8 cellular contexts compared by ENCODE assay signal in genomic region chr14:67695394-67695949, GRCh38. TPM values are rescaled to one million over a fixed set of nuclear protein-coding genes. Genes with fewer than 3 reads are reported as not detected.
A peak's percentile ranks its signal among the peaks of the same experiment; 100 is the strongest.
DNase-seq lines count a peak whose midpoint lies in the region; ATAC-seq and TF ChIP-seq lines count a peak whose summit lies in the region.

TSS of gene RDH11 (minus strand) at chr14:67695764. CDS start at chr14:67695703, 61 bp downstream.

- H3K27me3 ChIP-seq in mucosa of stomach (ENCODE audit: control insufficient read depth, insufficient read depth, low read length) = no peaks in the 10 kb centered on the region

- no peaks in the 10 kb centered on the region for H3K27me3 Mint-ChIP-seq in activated T-cell treated with anti-CD3 and anti-CD28 coated beads, Interleukin-2, amount 50 U/mL, for 24 hours

- no peaks in the 10 kb centered on the region for H3K9me3 Mint-ChIP-seq in activated T-cell treated with anti-CD3 and anti-CD28 coated beads, Interleukin-2, amount 50 U/mL, for 24 hours

- peak within 1 kb of the TSS; percentile 99 for H3K27ac Mint-ChIP-seq in activated T-cell treated with anti-CD3 and anti-CD28 coated beads, Interleukin-2, amount 50 U/mL, for 24 hours

- no peaks in the 10 kb centered on the region for H3K9me3 ChIP-seq in mucosa of stomach (ENCODE audit: control insufficient read depth, low read length)

- H3K9ac ChIP-seq in mucosa of stomach (ENCODE audit: low read length) = peak within 1 kb of the TSS; percentile 90

- H3K4me1 Mint-ChIP-seq in activated T-cell treated with anti-CD3 and anti-CD28 coated beads, Interleukin-2, amount 50 U/mL, for 24 hours (ENCODE audit: low read depth) = peaks cover 29% of the 10 kb centered on the region

- no peak for TF ChIP-seq RAD21 in Ishikawa (IDR thresholded peaks at IDR 0.05; ENCODE audit: low read depth)

- TF ChIP-seq EP300 in Ishikawa (IDR thresholded peaks at IDR 0.05; ENCODE audit: borderline replicate concordance) = no peak

- H3K4me3 Mint-ChIP-seq in activated T-cell treated with anti-CD3 and anti-CD28 coated beads, Interleukin-2, amount 50 U/mL, for 24 hours = peak within 1 kb of the TSS; percentile 94

- H3K36me3 Mint-ChIP-seq in activated T-cell treated with anti-CD3 and anti-CD28 coated beads, Interleukin-2, amount 50 U/mL, for 24 hours (ENCODE audit: low read depth) = peaks cover 46% of the 10 kb centered on the region

- H3K4me1 ChIP-seq in mucosa of stomach (ENCODE audit: control insufficient read depth, insufficient read depth, low read length) = peaks cover 5% of the 10 kb centered on the region

- peak within 1 kb of the TSS; percentile 83 for H3K4me3 ChIP-seq in mucosa of stomach (ENCODE audit: low read length)

- DNase-seq in DMS114 treated with DMSO at 0.1 percent for 48 hours (lab: John Stamatoyannopoulos, UW; ENCODE audit: unreplicated experiment) (peak; percentile 92), erythroblast (lab: John Stamatoyannopoulos, UW) (peak; percentile 90 to 93)
- DNase-seq in activated T-cell treated with anti-CD3 and anti-CD28 coated beads, Interleukin-2, amount 50 U/mL, for 24 hours = peak; percentile 83
- peak; percentile 48 to 56 for DNase-seq in stimulated activated CD8-positive, alpha-beta memory T cell treated with anti-CD3 and anti-CD28 coated beads, Interleukin-7, amount 100 ng/mL, for 1 hour (ENCODE audit: low read depth in 2 of 2)

- peak; percentile 87 for ATAC-seq in GM21529 (IDR thresholded peaks at IDR 0.05; ENCODE audit: unreplicated experiment)

- no peaks in the 10 kb centered on the region for H3K36me3 ChIP-seq in mucosa of stomach (ENCODE audit: control insufficient read depth, insufficient read depth, low read length)

- TF ChIP-seq POLR2A in erythroblast (IDR thresholded peaks at IDR 0.05; ENCODE audit: low read length) = peak; percentile 89

TF ChIP-seq in Ishikawa, 13 proteins besides CTCF, POLR2A, EP300 and RAD21:
- TF ChIP-seq TAF1 (IDR thresholded peaks at IDR 0.05; ENCODE audit: low read depth) (peak; percentile 49), YY1 (IDR thresholded peaks at IDR 0.05; ENCODE audit: low read depth) (peak; percentile 86), REST (IDR thresholded peaks at IDR 0.05; ENCODE audit: low read depth) (no peak), ZBTB7A (IDR thresholded peaks at IDR 0.05; ENCODE audit: low read depth) (peak; percentile 63; the same call in 1 of the 2 replicates), EGR1 (IDR thresholded peaks at IDR 0.05) (no peak), NFIC (IDR thresholded peaks at IDR 0.05) (0 out of 2 replicates have a peak, but pooled peaks have one; percentile 10), MAX (IDR thresholded peaks at IDR 0.05) (no peak; the same call in none of the 2 replicates), CREB1 (IDR thresholded peaks at IDR 0.05; ENCODE audit: low read depth) (peak; percentile 28; the same call in 1 of the 2 replicates), CEBPB (IDR thresholded peaks at IDR 0.05) (peak; percentile 98), TCF12 (IDR thresholded peaks at IDR 0.05; ENCODE audit: low read depth) (no peak), TEAD4 (IDR thresholded peaks at IDR 0.05) (no peak; the same call in 1 of the 2 replicates), USF1 (IDR thresholded peaks at IDR 0.05) (no peak), FOXM1 (IDR thresholded peaks at IDR 0.05; ENCODE audit: borderline replicate concordance, low read depth) (no peak)

TF ChIP-seq in PFSK-1, 5 proteins besides CTCF, POLR2A, EP300 and RAD21:
- TF ChIP-seq REST (IDR thresholded peaks at IDR 0.05; ENCODE audit: insufficient read depth in 1 of 2, low read depth in 2 of 2, low read length in 2 of 2) = no peak
- no peak for TF ChIP-seq FOXP2 (optimal IDR thresholded peaks at IDR 0.05; ENCODE audit: borderline replicate concordance, extremely low read depth, extremely low read length, insufficient read depth)
- TF ChIP-seq POLR2AphosphoS5 (IDR thresholded peaks at IDR 0.05; ENCODE audit: low read depth, low read length) = peak; percentile 81
- TF ChIP-seq TAF1 (IDR thresholded peaks at IDR 0.05; ENCODE audit: borderline replicate concordance, insufficient read depth, low read length) = peak; percentile 78; the same call in 1 of the 2 replicates
- no peak for TF ChIP-seq SIN3A (IDR thresholded peaks at IDR 0.05; ENCODE audit: borderline replicate concordance, insufficient read depth, low read length)

RNA-seq across cellular contexts. Expression of gene RDH11, which starts in this region (rescaled TPM):
- 45.7 TPM for polyA plus RNA-seq in PFSK-1 (2012; ENCODE audit: insufficient read length, low read depth)

Comparison
In these comparisons a context has a peak if more than half of its experiments do, and no peak if none do; other contexts are left out.
1. Peak in every context shown above with its lines: DNase-seq, ATAC-seq and H3K4me3 ChIP-seq.